Comparison of ENCODE assay signal across 8 cellular contexts in genomic region chr7:128791121-128791967, GRCh38. TPM values are rescaled to one million over a fixed set of nuclear protein-coding genes. Genes with fewer than 3 reads are reported as not detected.
DNase-seq lines count a peak whose midpoint lies in the region; ATAC-seq, FAIRE-seq and TF ChIP-seq lines count a peak whose summit lies in the region.

No MANE protein-coding gene starts in this region.

- DNase-seq in BE2C = peak; percentile 90
- DNase-seq in GM19239 (ENCODE audit: insufficient read length, low spot score) = peak; percentile 90
- peak; percentile 76 for DNase-seq in activated T-cell treated with anti-CD3 and anti-CD28 coated beads for 48 hours (ENCODE audit: low read depth)
- peak; percentile 69 for DNase-seq in naive B cell
- peak; percentile 55 to 61 for DNase-seq in stimulated activated CD8-positive, alpha-beta memory T cell treated with anti-CD3 and anti-CD28 coated beads, Interleukin-7, amount 100 ng/mL, for 48 hours (ENCODE audit: extremely low read depth in 1 of 2, low read depth in 1 of 2)

- FAIRE-seq in GM19239 (lab: Jason Lieb, UNC) = peak; percentile 79

- H3K27me3 ChIP-seq in BE2C (no peaks in the 10 kb centered on the region), OCI-LY1 (ENCODE audit: insufficient read depth, low read length) (peaks cover 9% of the 10 kb centered on the region), esophagus (ENCODE audit: control insufficient read depth in 1 of 2, insufficient read depth in 2 of 2, low read length in 2 of 2) (no peaks in the 10 kb centered on the region)

- TF ChIP-seq CTCF in BE2C (IDR thresholded peaks at IDR 0.05; ENCODE audit: low read depth, low read length) (no peak), OCI-LY1 (IDR thresholded peaks at IDR 0.05; ENCODE audit: low read length) (no peak)

- no peaks in the 10 kb centered on the region for H3K27me3 Mint-ChIP-seq in naive B cell

- no peaks in the 10 kb centered on the region for H3K36me3 Mint-ChIP-seq in naive B cell

- H3K4me1 Mint-ChIP-seq in naive B cell = peaks cover 9 to 13% (median 11%) of the 10 kb centered on the region in 3 donors

- 0% methylated on average over 55 to 80 of the region's 80 CpGs for WGBS in esophagus, 2 donors

- H3K4me2 ChIP-seq in OCI-LY1 (ENCODE audit: low read length) = peak overlapping the region; percentile 76

- H4K20me1 ChIP-seq in OCI-LY1 (ENCODE audit: insufficient read depth, low read length) = no peaks in the 10 kb centered on the region

- peak; percentile 66 for ATAC-seq in HG03439 (IDR thresholded peaks at IDR 0.05; ENCODE audit: unreplicated experiment)
- peak; percentile 83 to 84 for ATAC-seq in naive B cell (ENCODE audit: low read depth in 2 of 2)

- H3K27ac Mint-ChIP-seq in naive B cell = peak overlapping the region in 2 of 6 donors; percentile 21 to 75

- no peaks in the 10 kb centered on the region for H3K9me2 ChIP-seq in OCI-LY1 (ENCODE audit: low read depth, low read length)

- H3K79me2 ChIP-seq in OCI-LY1 (ENCODE audit: insufficient read depth, low read length) = no peaks in the 10 kb centered on the region

- H3K9me3 ChIP-seq in BE2C = no peaks in the 10 kb centered on the region
- no peaks in the 10 kb centered on the region; the same call in 1 of the 2 replicates for H3K9me3 ChIP-seq in OCI-LY1 (ENCODE audit: low read length)
- no peaks in the 10 kb centered on the region for H3K9me3 ChIP-seq in esophagus (ENCODE audit: control insufficient read depth in 2 of 2, insufficient read depth in 1 of 2, low read depth in 1 of 2, low read length in 1 of 2)

- H3F3A ChIP-seq in OCI-LY1 (ENCODE audit: insufficient read depth, low read length) = no peaks in the 10 kb centered on the region

- H2AFZ ChIP-seq in OCI-LY1 (ENCODE audit: low read length) = peak overlapping the region; percentile 84

- H3K27ac ChIP-seq in OCI-LY1 (ENCODE audit: low read depth, low read length, poor library complexity, severe bottlenecking) = no peak overlapping the region
- peak overlapping the region; percentile 29 to 37 for H3K27ac ChIP-seq in esophagus (ENCODE audit: low read depth in 2 of 2, low read length in 1 of 2)

- H3K4me1 ChIP-seq in BE2C = no peaks in the 10 kb centered on the region
- peaks cover 24% of the 10 kb centered on the region for H3K4me1 ChIP-seq in OCI-LY1 (ENCODE audit: insufficient read depth, low read length, severe bottlenecking)
- H3K4me1 ChIP-seq in esophagus (ENCODE audit: control insufficient read depth in 2 of 2, insufficient read depth in 2 of 2, low read length in 1 of 2) = peaks cover 6 to 7% of the 10 kb centered on the region in 2 donors

- peak overlapping the region; percentile 64 for H3K9ac ChIP-seq in OCI-LY1 (ENCODE audit: low read length)

- H3K4me3 ChIP-seq in BE2C (ENCODE audit: low read depth, low read length) (peak overlapping the region; percentile 94), OCI-LY1 (ENCODE audit: low read depth, low read length, poor library complexity, severe bottlenecking) (peak overlapping the region; percentile 67), esophagus (ENCODE audit: low read depth in 1 of 2, low read length in 2 of 2) (peak overlapping the region; percentile 51 to 66)

- H3K4me3 Mint-ChIP-seq in naive B cell = peak overlapping the region; percentile 70 to 93 (median 88)

- no peaks in the 10 kb centered on the region for H3K9me3 Mint-ChIP-seq in naive B cell

- H3K36me3 ChIP-seq in BE2C = peaks cover 25% of the 10 kb centered on the region
- no peaks in the 10 kb centered on the region for H3K36me3 ChIP-seq in OCI-LY1 (ENCODE audit: insufficient read depth, low read length)
- no peaks in the 10 kb centered on the region for H3K36me3 ChIP-seq in esophagus (ENCODE audit: control insufficient read depth in 2 of 2, insufficient read depth in 2 of 2, low read length in 1 of 2)

RNA-seq across cellular contexts. Expression of gene CCDC136, which starts 0.4 kb away (rescaled TPM):
- 90.5 TPM for polyA plus RNA-seq in BE2C (2012; ENCODE audit: insufficient read depth, insufficient read length, low read depth)
- polyA plus RNA-seq in esophagus (1 to 10 TPM; 1.4 to 1.9 TPM), naive B cell (ENCODE audit: low read depth in 6 of 6) (under 1 TPM in 3 of 6 donors, not detected in 3; 0.08 to 0.38 (median 0.34) TPM)

RNA-seq across cellular contexts. Expression of gene OPN1SW, which starts 15.8 kb away (rescaled TPM):
- 5.5 TPM for polyA plus RNA-seq in BE2C (2012; ENCODE audit: insufficient read depth, insufficient read length, low read depth)
- not detected for polyA plus RNA-seq in esophagus
- not detected for polyA plus RNA-seq in naive B cell (ENCODE audit: low read depth in 6 of 6)

RNA-seq across cellular contexts. Expression of gene FLNC, which starts 38.9 kb away (rescaled TPM):
- polyA plus RNA-seq in BE2C (2012; ENCODE audit: insufficient read depth, insufficient read length, low read depth) = 79.3 TPM
- polyA plus RNA-seq in esophagus = 1 to 10 TPM; 3.1 to 7.7 TPM
- not detected for polyA plus RNA-seq in naive B cell (ENCODE audit: low read depth in 6 of 6)

RNA-seq across cellular contexts. Expression of gene CALU, which starts 52.2 kb away (rescaled TPM):
- polyA plus RNA-seq in BE2C (2012; ENCODE audit: insufficient read depth, insufficient read length, low read depth) = 159 TPM
- 10 to 100 TPM in 1 of 2 donors, 1 to 10 TPM in 1; 8.3 to 21.6 TPM for polyA plus RNA-seq in esophagus
- polyA plus RNA-seq in naive B cell (ENCODE audit: low read depth in 6 of 6) = 10 to 100 TPM; 19.2 to 29.6 (median 21.0) TPM

Comparison
In these comparisons a context has a peak if more than half of its experiments do, and no peak if none do; other contexts are left out.
1. RNA of gene FLNC, which starts 38.9 kb away (polyA plus RNA-seq): 3.1 to 7.7 TPM in esophagus; not detected in naive B cell; every median in the first group is over 4 times any median in the second.
2. Peak in every context shown above with its lines, with median percentiles within 50 percentile points of each other: DNase-seq and H3K4me3 ChIP-seq.